In the genomic region with DNA sequence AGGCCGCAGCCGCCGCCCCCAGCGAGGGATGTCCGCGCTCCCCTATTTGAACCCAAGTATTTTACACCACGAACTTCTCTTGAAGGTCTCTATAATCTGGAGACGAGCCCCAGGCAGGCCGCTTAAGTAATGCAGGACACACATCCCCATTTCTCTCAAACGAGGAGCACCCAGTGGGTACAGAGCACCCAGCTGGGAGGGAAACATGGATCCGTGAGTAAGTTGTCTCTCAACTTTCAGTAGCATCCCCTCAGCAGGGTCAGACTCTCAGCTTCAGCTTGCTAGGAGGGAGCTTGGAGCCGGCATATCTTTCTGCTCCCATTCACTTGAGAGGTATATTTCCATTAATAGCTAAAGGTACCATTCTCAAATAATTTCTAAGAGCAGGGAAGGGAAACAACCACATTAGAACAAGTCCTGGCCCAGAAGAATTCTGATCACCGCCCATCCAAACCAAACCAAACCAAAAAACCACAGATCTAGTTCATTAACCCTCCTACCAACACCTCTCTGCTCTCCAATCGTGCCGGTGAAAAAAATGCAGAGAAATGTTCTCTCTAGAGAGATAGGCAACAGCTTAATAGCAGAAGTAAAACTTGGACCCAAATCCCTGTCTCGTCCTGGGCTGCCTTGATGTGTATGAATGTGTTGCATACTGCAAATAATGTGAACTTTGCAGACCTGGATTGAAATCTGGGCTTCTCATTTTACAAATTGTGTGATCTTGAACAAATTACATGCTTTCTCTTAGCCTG, we compare ENCODE assay signal across 8 cellular contexts. TPM values are rescaled to one million over a fixed set of nuclear protein-coding genes. Genes with fewer than 3 reads are reported as not detected.
DNase-seq lines count a peak whose midpoint lies in the region; ATAC-seq and FAIRE-seq lines count a peak whose summit lies in the region.

No MANE protein-coding gene starts in this region.

- DNase-seq in AML-193 (lab: John Stamatoyannopoulos, UW), result peak; percentile 23 to 46
- DNase-seq in GM19239 (ENCODE audit: insufficient read length, low spot score), result no peak
- DNase-seq in HuH-7.5 (ENCODE audit: low spot score), result peak; percentile 54
- no peak for DNase-seq in left ventricle myocardium superior
- peak; percentile 33 for DNase-seq in putamen (ENCODE audit: low spot score)
- DNase-seq in occipital lobe (lab: John Stamatoyannopoulos, UW), result no peak

- peaks cover 6% of the 10 kb centered on the region for H3K27me3 Mint-ChIP-seq in activated naive CD8-positive, alpha-beta T cell

- FAIRE-seq in GM19239 (lab: Jason Lieb, UNC), result peak; percentile 71

- H3K36me3 Mint-ChIP-seq in activated naive CD8-positive, alpha-beta T cell, result no peaks in the 10 kb centered on the region

- peaks cover 28% of the 10 kb centered on the region for H3K4me1 Mint-ChIP-seq in activated naive CD8-positive, alpha-beta T cell (ENCODE audit: low read depth)

- ATAC-seq in left ventricle myocardium superior, result peak; percentile 20
- no peak for ATAC-seq in HG02623 (IDR thresholded peaks at IDR 0.05; ENCODE audit: unreplicated experiment)

- H3K4me3 Mint-ChIP-seq in activated naive CD8-positive, alpha-beta T cell, result peak overlapping the region; percentile 81

- peak overlapping the region; percentile 74 for H3K27ac Mint-ChIP-seq in activated naive CD8-positive, alpha-beta T cell

- intact Hi-C loops in left ventricle myocardium superior (cut with micrococcal nuclease), result no loop called here

- no peaks in the 10 kb centered on the region for H3K9me3 Mint-ChIP-seq in activated naive CD8-positive, alpha-beta T cell (ENCODE audit: low read depth)

RNA-seq across cellular contexts. Expression of a gene that starts 0.9 kb away (rescaled TPM):
- 8.8 TPM for total RNA-seq in left ventricle myocardium superior
- 33.2 TPM for total RNA-seq in occipital lobe

Comparison
In these comparisons a context has a peak if more than half of its experiments do, and no peak if none do; other contexts are left out.
1. DNase-seq: peak in AML-193 (2 of 2), HuH-7.5 (single experiment) and putamen (single experiment); none in GM19239 (single experiment), left ventricle myocardium superior (single experiment) and occipital lobe (single experiment).